15 cellular contexts compared by ENCODE assay signal in the genomic region with DNA sequence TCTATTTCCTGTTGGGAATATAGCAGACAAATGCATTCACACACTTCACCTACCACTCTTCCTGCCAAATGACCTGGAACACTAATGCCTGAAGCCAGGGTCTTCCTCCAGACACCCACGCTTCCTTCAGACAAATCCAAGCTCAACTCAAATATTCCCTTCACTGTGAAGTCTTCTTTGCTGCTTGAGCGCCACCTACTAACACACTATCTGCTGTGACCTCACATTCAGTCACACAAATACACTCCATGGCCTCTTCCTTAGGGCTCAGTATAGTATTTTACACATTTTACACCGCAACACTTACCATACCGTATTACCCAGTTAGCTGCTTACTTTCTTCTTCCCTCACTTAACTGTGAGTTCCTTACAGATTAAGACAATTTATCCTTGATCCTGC.
DNase-seq lines count a peak whose midpoint lies in the region; ATAC-seq and TF ChIP-seq lines count a peak whose summit lies in the region.
"Had no signal": no experiment of that assay in that cellular context is flagged by ENCODE, and none has a peak within 500 bp of the region (broad histone marks: within the 10 kb centered on the region; RNA-seq: fewer than 3 reads in every experiment).

No MANE protein-coding gene starts in this region.

- in situ Hi-C loops in gastrocnemius medialis (cut with MboI; ENCODE audit: low sequenced_read_pairs in 4 of 4): no loop called here

- no peaks in the 10 kb centered on the region for H3K27me3 ChIP-seq in mesendoderm (ENCODE audit: insufficient read depth, low read length, poor library complexity)
- H3K27me3 ChIP-seq in naive thymus-derived CD4-positive, alpha-beta T cell (ENCODE audit: control insufficient read depth in 2 of 2, insufficient read depth in 2 of 2, low read length in 2 of 2): no peaks in the 10 kb centered on the region
- no peaks in the 10 kb centered on the region for H3K27me3 ChIP-seq in gastrocnemius medialis

- H2AK5ac ChIP-seq in mesendoderm (ENCODE audit: low read length): no peak overlapping the region

- no peak overlapping the region for H3K27ac Mint-ChIP-seq in naive thymus-derived CD4-positive, alpha-beta T cell
- no peak overlapping the region for H3K27ac Mint-ChIP-seq in activated T-helper 1 cell treated with anti-CD3 and anti-CD28 coated beads, Interleukin-12 subunit alpha, Interleukin-12 subunit beta, Interleukin-2, Interleukin-4 antibody, amounts not matched to agents 30 ng/mL and 10 ng/mL and 1 ng/mL, durations not matched to agents 14 hours and 24 hours and 36 hours
- H3K27ac Mint-ChIP-seq: CD14-positive monocyte; CD8-positive, alpha-beta T cell had no signal

- no peak overlapping the region for H3K4ac ChIP-seq in mesendoderm (ENCODE audit: low read depth, low read length)

- H3K36me3 Mint-ChIP-seq in naive thymus-derived CD4-positive, alpha-beta T cell: no peaks in the 10 kb centered on the region
- no peaks in the 10 kb centered on the region for H3K36me3 Mint-ChIP-seq in activated T-helper 1 cell treated with anti-CD3 and anti-CD28 coated beads, Interleukin-12 subunit alpha, Interleukin-12 subunit beta, Interleukin-2, Interleukin-4 antibody, amounts not matched to agents 30 ng/mL and 10 ng/mL and 1 ng/mL, durations not matched to agents 14 hours and 24 hours and 36 hours (ENCODE audit: low read depth)
- H3K36me3 Mint-ChIP-seq: CD14-positive monocyte; CD8-positive, alpha-beta T cell had no signal

- no peak overlapping the region for H3K4me2 ChIP-seq in mesendoderm (ENCODE audit: low read length)

- POLR2A ChIA-PET in naive thymus-derived CD4-positive, alpha-beta T cell (lab: Charles Lee): no interaction called here

- no peak overlapping the region for H2BK15ac ChIP-seq in mesendoderm (replicated peaks; ENCODE audit: low read depth)

- no peaks in the 10 kb centered on the region for H3K36me3 ChIP-seq in mesendoderm (ENCODE audit: control insufficient read depth, insufficient read depth, low read length)
- H3K36me3 ChIP-seq in naive thymus-derived CD4-positive, alpha-beta T cell (ENCODE audit: control insufficient read depth in 2 of 3, insufficient read depth in 3 of 3, low read length in 3 of 3): no peaks in the 10 kb centered on the region
- H3K36me3 ChIP-seq in gastrocnemius medialis: no peaks in the 10 kb centered on the region

- no peaks in the 10 kb centered on the region for H3K9me3 ChIP-seq in naive thymus-derived CD4-positive, alpha-beta T cell (ENCODE audit: control insufficient read depth in 2 of 3, low read length in 3 of 3)
- H3K9me3 ChIP-seq in gastrocnemius medialis: no peaks in the 10 kb centered on the region

- peaks cover 0 to 14% (median 0%) of the 10 kb centered on the region in 5 donors for H3K27me3 Mint-ChIP-seq in naive thymus-derived CD4-positive, alpha-beta T cell
- H3K27me3 Mint-ChIP-seq in activated T-helper 1 cell treated with anti-CD3 and anti-CD28 coated beads, Interleukin-12 subunit alpha, Interleukin-12 subunit beta, Interleukin-2, Interleukin-4 antibody, amounts not matched to agents 30 ng/mL and 10 ng/mL and 1 ng/mL, durations not matched to agents 14 hours and 24 hours and 36 hours (ENCODE audit: insufficient read depth): no peaks in the 10 kb centered on the region

- H3K4me3 Mint-ChIP-seq in naive thymus-derived CD4-positive, alpha-beta T cell: no peak overlapping the region
- H3K4me3 Mint-ChIP-seq in activated T-helper 1 cell treated with anti-CD3 and anti-CD28 coated beads, Interleukin-12 subunit alpha, Interleukin-12 subunit beta, Interleukin-2, Interleukin-4 antibody, amounts not matched to agents 30 ng/mL and 10 ng/mL and 1 ng/mL, durations not matched to agents 14 hours and 24 hours and 36 hours: no peak overlapping the region
- H3K4me3 Mint-ChIP-seq: CD14-positive monocyte; CD8-positive, alpha-beta T cell had no signal

- peaks cover 0 to 25% (median 2%) of the 10 kb centered on the region in 11 donors for H3K9me3 Mint-ChIP-seq in naive thymus-derived CD4-positive, alpha-beta T cell
- H3K9me3 Mint-ChIP-seq in activated T-helper 1 cell treated with anti-CD3 and anti-CD28 coated beads, Interleukin-12 subunit alpha, Interleukin-12 subunit beta, Interleukin-2, Interleukin-4 antibody, amounts not matched to agents 30 ng/mL and 10 ng/mL and 1 ng/mL, durations not matched to agents 14 hours and 24 hours and 36 hours: no peaks in the 10 kb centered on the region

- no peak overlapping the region for H4K5ac ChIP-seq in mesendoderm (ENCODE audit: low read length)

- no peak for TF ChIP-seq CTCF in gastrocnemius medialis (IDR thresholded peaks at IDR 0.05 in 4 of 5, conservative IDR thresholded peaks at IDR 0.05 in 1 of 5)

- no peak overlapping the region for H3K9ac ChIP-seq in mesendoderm (ENCODE audit: low read length)

- H3K18ac ChIP-seq in mesendoderm (ENCODE audit: low read length): no peak overlapping the region

- H3K79me1 ChIP-seq in mesendoderm (ENCODE audit: low read length): no peaks in the 10 kb centered on the region

- H3K56ac ChIP-seq in mesendoderm (ENCODE audit: low read length): no peak overlapping the region

- H4K8ac ChIP-seq in mesendoderm (ENCODE audit: low read depth, low read length): no peak overlapping the region

- H3K4me1 ChIP-seq in mesendoderm (ENCODE audit: control insufficient read depth, low read depth, low read length) (peaks cover 4% of the 10 kb centered on the region), gastrocnemius medialis (no peaks in the 10 kb centered on the region)
- no peaks in the 10 kb centered on the region for H3K4me1 ChIP-seq in naive thymus-derived CD4-positive, alpha-beta T cell (ENCODE audit: control insufficient read depth in 2 of 2, insufficient read depth in 2 of 2, low read length in 2 of 2)

- H3K27ac ChIP-seq in mesendoderm (ENCODE audit: low read depth, low read length): no peak overlapping the region
- no peak overlapping the region for H3K27ac ChIP-seq in naive thymus-derived CD4-positive, alpha-beta T cell (ENCODE audit: low read depth, low read length)
- no peak overlapping the region for H3K27ac ChIP-seq in gastrocnemius medialis
- H3K27ac ChIP-seq: 22Rv1 had no signal

- no peaks in the 10 kb centered on the region for H3K4me1 Mint-ChIP-seq in naive thymus-derived CD4-positive, alpha-beta T cell
- H3K4me1 Mint-ChIP-seq in activated T-helper 1 cell treated with anti-CD3 and anti-CD28 coated beads, Interleukin-12 subunit alpha, Interleukin-12 subunit beta, Interleukin-2, Interleukin-4 antibody, amounts not matched to agents 30 ng/mL and 10 ng/mL and 1 ng/mL, durations not matched to agents 14 hours and 24 hours and 36 hours (ENCODE audit: low read depth): no peaks in the 10 kb centered on the region
- H3K4me1 Mint-ChIP-seq: CD14-positive monocyte had no signal

- no peak overlapping the region for H2BK5ac ChIP-seq in mesendoderm (ENCODE audit: low read length)

- H2BK120ac ChIP-seq in mesendoderm (ENCODE audit: low read depth, low read length): no peak overlapping the region

- TF ChIP-seq POLR2A in gastrocnemius medialis (IDR thresholded peaks at IDR 0.05): no peak

- 100% methylated on average over 1 of the region's 4 CpGs for WGBS in mesendoderm (ENCODE audit: extremely low coverage, insufficient coverage, low lambda C conversion rate)

- intact Hi-C loops in naive thymus-derived CD4-positive, alpha-beta T cell (cut with micrococcal nuclease): no loop called here
- intact Hi-C loops in activated T-helper 1 cell treated with anti-CD3 and anti-CD28 coated beads, Interleukin-12 subunit alpha, Interleukin-12 subunit beta, Interleukin-2, Interleukin-4 antibody, amounts not matched to agents 30 ng/mL and 10 ng/mL and 1 ng/mL, durations not matched to agents 14 hours and 24 hours and 36 hours (cut with micrococcal nuclease): no loop called here
- intact Hi-C loops in gastrocnemius medialis (cut with DNase I; ENCODE audit: low total_unique reads): no loop called here

- H3K23ac ChIP-seq in mesendoderm (ENCODE audit: low read length): no peak overlapping the region

- no peak for ATAC-seq in naive thymus-derived CD4-positive, alpha-beta T cell
- no peak for ATAC-seq in gastrocnemius medialis
- ATAC-seq: CD8-positive, alpha-beta T cell; HepG2 had no signal

- CTCF ChIA-PET in naive thymus-derived CD4-positive, alpha-beta T cell (lab: Charles Lee): interaction anchor here (0.5 kb wide), 1 partner anchor 890 kb away, joined by 3 read pairs; no protein-coding TSS in a partner anchor

- H3K4me3 ChIP-seq in mesendoderm (ENCODE audit: low read length): no peak overlapping the region
- H3K4me3 ChIP-seq in naive thymus-derived CD4-positive, alpha-beta T cell (ENCODE audit: low read length): no peak overlapping the region
- no peak overlapping the region for H3K4me3 ChIP-seq in gastrocnemius medialis

- no peaks in the 10 kb centered on the region for H3K79me2 ChIP-seq in mesendoderm (ENCODE audit: control insufficient read depth, insufficient read depth, low read length)

- DNase-seq in NCI-H748 (lab: John Stamatoyannopoulos, UW; ENCODE audit: unreplicated experiment): peak; percentile 2
- DNase-seq in NCI-H748 treated with DMSO at 0.1 percent for 48 hours (lab: John Stamatoyannopoulos, UW): no peak
- DNase-seq in NCI-H69 (lab: John Stamatoyannopoulos, UW): peak; percentile 19
- DNase-seq in dermis blood vessel endothelial cell: peak; percentile 3
- DNase-seq in mesendoderm: peak; percentile 23
- no peak for DNase-seq in naive thymus-derived CD4-positive, alpha-beta T cell
- no peak for DNase-seq in activated T-helper 1 cell treated with anti-CD3 and anti-CD28 coated beads, Interleukin-12 subunit alpha, Interleukin-12 subunit beta, Interleukin-2, Interleukin-4 antibody, amounts not matched to agents 30 ng/mL and 10 ng/mL and 1 ng/mL, durations not matched to agents 14 hours and 24 hours and 36 hours (ENCODE audit: low spot score)
- DNase-seq in gastrocnemius medialis: no peak
- DNase-seq: CD8-positive, alpha-beta T cell; COR-L47; DND-41; GDM1 had no signal

Comparison
In these comparisons a context has a peak if more than half of its experiments do, and no peak if none do; other contexts are left out.
1. DNase-seq: peak in NCI-H748 (single experiment), NCI-H69 (single experiment), dermis blood vessel endothelial cell (single experiment) and mesendoderm (single experiment); none in NCI-H748 treated with DMSO at 0.1 percent for 48 hours (single experiment), naive thymus-derived CD4-positive, alpha-beta T cell (0 of 9), activated T-helper 1 cell treated with anti-CD3 and anti-CD28 coated beads, Interleukin-12 subunit alpha, Interleukin-12 subunit beta, Interleukin-2, Interleukin-4 antibody, amounts not matched to agents 30 ng/mL and 10 ng/mL and 1 ng/mL, durations not matched to agents 14 hours and 24 hours and 36 hours (single experiment) and gastrocnemius medialis (0 of 2).